ENCODE assay signal across 20 cellular contexts in genomic region chr2:43372386-43373081, GRCh38.
"Had no signal": no experiment of that assay in that cellular context is flagged by ENCODE, and none has a peak within 500 bp of the region (broad histone marks: within the 10 kb centered on the region; RNA-seq: fewer than 3 reads in every experiment).

No MANE protein-coding gene starts in this region.

- H3K27me3 ChIP-seq: colonic mucosa, right atrium auricular region, suprapubic skin, upper lobe of left lung had no signal

- ATAC-seq: activated CD8-positive, alpha-beta memory T cell treated with anti-CD3 and anti-CD28 coated beads, Interleukin-2, amount 10 ng/mL, durations not matched to agents 7 days and 5 days; esophagus mucosa; lower lobe of right lung; natural killer cell; SK-N-SH treated with all-trans-retinoic acid at 6 μM for 48 hours had no signal

- H3K36me3 Mint-ChIP-seq: natural killer cell had no signal

- H3K4me3 Mint-ChIP-seq: activated CD4-positive, alpha-beta memory T cell treated with anti-CD3 and anti-CD28 coated beads for 36 hours; activated CD8-positive, alpha-beta memory T cell treated with anti-CD3 and anti-CD28 coated beads, Interleukin-2, amount 10 ng/mL, durations not matched to agents 7 days and 5 days; activated naive CD8-positive, alpha-beta T cell; natural killer cell; stimulated activated naive CD8-positive, alpha-beta T cell treated with anti-CD3 and anti-CD28 coated beads, Interleukin-15, Interleukin-2, amounts not matched to agents 100 ng/mL and 50 ng/mL, for 24 hours had no signal

- H3K36me3 ChIP-seq: colonic mucosa, lower lobe of right lung, right atrium auricular region, suprapubic skin, upper lobe of left lung, WERI-Rb-1 had no signal

- H3K9me3 Mint-ChIP-seq: activated CD4-positive, alpha-beta memory T cell treated with anti-CD3 and anti-CD28 coated beads for 36 hours; natural killer cell; stimulated activated naive CD8-positive, alpha-beta T cell treated with anti-CD3 and anti-CD28 coated beads, Interleukin-15, Interleukin-2, amounts not matched to agents 100 ng/mL and 50 ng/mL, for 24 hours had no signal

- FAIRE-seq: kidney had no signal

- H3K9me3 ChIP-seq: colonic mucosa, lower lobe of right lung, right atrium auricular region, suprapubic skin, upper lobe of left lung had no signal

- H3K4me3 ChIP-seq: colonic mucosa, lower lobe of right lung, right atrium auricular region, skin epidermis, suprapubic skin, upper lobe of left lung had no signal

- H3K27me3 Mint-ChIP-seq: activated CD4-positive, alpha-beta memory T cell treated with anti-CD3 and anti-CD28 coated beads for 36 hours; activated CD8-positive, alpha-beta memory T cell treated with anti-CD3 and anti-CD28 coated beads, Interleukin-2, amount 10 ng/mL, durations not matched to agents 7 days and 5 days; activated naive CD8-positive, alpha-beta T cell; stimulated activated naive CD8-positive, alpha-beta T cell treated with anti-CD3 and anti-CD28 coated beads, Interleukin-15, Interleukin-2, amounts not matched to agents 100 ng/mL and 50 ng/mL, for 24 hours had no signal

- H3K27ac Mint-ChIP-seq: activated CD4-positive, alpha-beta memory T cell treated with anti-CD3 and anti-CD28 coated beads for 36 hours; activated CD8-positive, alpha-beta memory T cell treated with anti-CD3 and anti-CD28 coated beads, Interleukin-2, amount 10 ng/mL, durations not matched to agents 7 days and 5 days; activated naive CD8-positive, alpha-beta T cell; natural killer cell; stimulated activated naive CD8-positive, alpha-beta T cell treated with anti-CD3 and anti-CD28 coated beads, Interleukin-15, Interleukin-2, amounts not matched to agents 100 ng/mL and 50 ng/mL, for 24 hours had no signal

- DNase-seq: activated CD4-positive, alpha-beta memory T cell treated with anti-CD3 and anti-CD28 coated beads for 36 hours; activated CD8-positive, alpha-beta memory T cell treated with anti-CD3 and anti-CD28 coated beads, Interleukin-2, amount 10 ng/mL, durations not matched to agents 7 days and 5 days; activated effector memory CD4-positive, alpha-beta T cell treated with anti-CD3 and anti-CD28 coated beads, Interleukin-2, amount 50 U/mL, for 16 hours; activated T-cell treated with anti-CD3 and anti-CD28 coated beads, Interleukin-2, amount 50 U/mL, for 1 hour; amniotic stem cell; colonic mucosa; hippocampal formation; kidney; lower lobe of right lung; natural killer cell; occipital lobe; upper lobe of left lung; WERI-Rb-1 had no signal

- H3K27ac ChIP-seq: colonic mucosa, lower lobe of right lung, right atrium auricular region, skin epidermis, suprapubic skin, upper lobe of left lung, WERI-Rb-1 had no signal
